ENCODE assay signal across 8 cellular contexts in genomic region chr2:105327690-105328089, GRCh38. TPM values are rescaled to one million over a fixed set of nuclear protein-coding genes. Genes with fewer than 3 reads are reported as not detected.
DNase-seq lines count a peak whose midpoint lies in the region; ATAC-seq, FAIRE-seq and TF ChIP-seq lines count a peak whose summit lies in the region.

No MANE protein-coding gene starts in this region.

- H3K27me3 ChIP-seq in CD8-positive, alpha-beta T cell (ENCODE audit: insufficient read depth, low read length) = no peaks in the 10 kb centered on the region
- H3K27me3 ChIP-seq in astrocyte (ENCODE audit: insufficient read depth, low read length) (no peaks in the 10 kb centered on the region), neutrophil (no peaks in the 10 kb centered on the region)

- ATAC-seq in CD8-positive, alpha-beta T cell = no peak
- ATAC-seq in HG03342 (IDR thresholded peaks at IDR 0.05; ENCODE audit: unreplicated experiment) = no peak

- H3K36me3 Mint-ChIP-seq in CD8-positive, alpha-beta T cell = peaks cover 24% of the 10 kb centered on the region
- H3K36me3 Mint-ChIP-seq in IgD-negative memory B cell = peaks cover 5% of the 10 kb centered on the region
- H3K36me3 Mint-ChIP-seq in astrocyte (ENCODE audit: low read depth, unreplicated experiment) = no peaks in the 10 kb centered on the region

- peaks cover 35% of the 10 kb centered on the region for H3K4me1 ChIP-seq in CD8-positive, alpha-beta T cell (ENCODE audit: insufficient read depth, low read length)
- H3K4me1 ChIP-seq in astrocyte (ENCODE audit: insufficient read depth, low read length) (peaks cover 34% of the 10 kb centered on the region), neutrophil (ENCODE audit: control insufficient read depth in 1 of 2, insufficient read depth in 1 of 2, low read depth in 1 of 2, low read length in 1 of 2) (peaks cover 67 to 71% of the 10 kb centered on the region in 2 experiments)

- H3K9me3 ChIP-seq in CD8-positive, alpha-beta T cell (ENCODE audit: low read length) = no peaks in the 10 kb centered on the region
- H3K9me3 ChIP-seq in astrocyte (ENCODE audit: insufficient read depth, low read depth, low read length) = no peaks in the 10 kb centered on the region
- no peaks in the 10 kb centered on the region for H3K9me3 ChIP-seq in neutrophil

- FAIRE-seq in astrocyte (lab: Jason Lieb, UNC) = no peak

- no peak for DNase-seq in CD8-positive, alpha-beta T cell
- DNase-seq in astrocyte (ENCODE audit: low read depth) (no peak), 8988T (no peak), NCI-H146 (lab: John Stamatoyannopoulos, UW) (no peak), lower leg skin (ENCODE audit: low spot score in 2 of 2) (no peak)

- TF ChIP-seq POLR2A in lower leg skin (IDR thresholded peaks at IDR 0.05) = no peak

- peaks cover 50% of the 10 kb centered on the region for H3K79me2 ChIP-seq in astrocyte (ENCODE audit: insufficient read depth, low read length)

- H3K9ac ChIP-seq in astrocyte (ENCODE audit: low read length) = no peak overlapping the region

- intact Hi-C loops in CD8-positive, alpha-beta T cell (cut with DNase I, micrococcal nuclease) = no loop called here
- intact Hi-C loops in lower leg skin (cut with DNase I; ENCODE audit: low total_unique reads) = no loop called here

- no peaks in the 10 kb centered on the region for H3K27me3 Mint-ChIP-seq in CD8-positive, alpha-beta T cell (ENCODE audit: low read depth)
- no peaks in the 10 kb centered on the region for H3K27me3 Mint-ChIP-seq in IgD-negative memory B cell
- no peaks in the 10 kb centered on the region for H3K27me3 Mint-ChIP-seq in astrocyte (ENCODE audit: low read depth, unreplicated experiment)

- H3K27ac ChIP-seq in CD8-positive, alpha-beta T cell (ENCODE audit: low read depth, low read length) = no peak overlapping the region
- H3K27ac ChIP-seq in astrocyte (ENCODE audit: low read depth, low read length) (no peak overlapping the region), neutrophil (peak overlapping the region; percentile 77)

- H3K36me3 ChIP-seq in CD8-positive, alpha-beta T cell (ENCODE audit: insufficient read depth, low read length) = no peaks in the 10 kb centered on the region
- H3K36me3 ChIP-seq in astrocyte (ENCODE audit: insufficient read depth, low read length) (no peaks in the 10 kb centered on the region), neutrophil (no peaks in the 10 kb centered on the region)

- no peak overlapping the region for H3K4me3 ChIP-seq in CD8-positive, alpha-beta T cell (ENCODE audit: low read depth, low read length)
- H3K4me3 ChIP-seq in astrocyte (ENCODE audit: insufficient read depth, low read depth, low read length) = no peak overlapping the region
- H3K4me3 ChIP-seq in neutrophil (ENCODE audit: low read depth in 1 of 2, low read length in 1 of 2) = no peak overlapping the region
- no peak overlapping the region for H3K4me3 ChIP-seq in lower leg skin (ENCODE audit: low read depth, poor library complexity, severe bottlenecking)

- H3K4me1 Mint-ChIP-seq in CD8-positive, alpha-beta T cell (ENCODE audit: low read depth) = peaks cover 68% of the 10 kb centered on the region
- peaks cover 33 to 42% (median 38%) of the 10 kb centered on the region in 3 donors for H3K4me1 Mint-ChIP-seq in IgD-negative memory B cell
- H3K4me1 Mint-ChIP-seq in astrocyte (ENCODE audit: low read depth, unreplicated experiment) = peaks cover 50% of the 10 kb centered on the region

- H3K27ac Mint-ChIP-seq in CD8-positive, alpha-beta T cell = peak overlapping the region; percentile 94
- H3K27ac Mint-ChIP-seq in IgD-negative memory B cell (peak overlapping the region; percentile 79 to 98 (median 95)), astrocyte (ENCODE audit: unreplicated experiment) (peak overlapping the region; percentile 59)

- TF ChIP-seq CTCF in CD8-positive, alpha-beta T cell (IDR thresholded peaks at IDR 0.05) = no peak
- TF ChIP-seq CTCF in astrocyte (IDR thresholded peaks at IDR 0.05; ENCODE audit: insufficient read depth, low read depth, low read length) (no peak), neutrophil (IDR thresholded peaks at IDR 0.05) (no peak), lower leg skin (IDR thresholded peaks at IDR 0.05) (no peak)

- peak overlapping the region; percentile 99 for H3K4me2 ChIP-seq in astrocyte (ENCODE audit: low read length)

- no peaks in the 10 kb centered on the region for H3K9me3 Mint-ChIP-seq in CD8-positive, alpha-beta T cell
- H3K9me3 Mint-ChIP-seq in IgD-negative memory B cell (no peaks in the 10 kb centered on the region), astrocyte (ENCODE audit: unreplicated experiment) (no peaks in the 10 kb centered on the region)

- WGBS in lower leg skin, 2 donors = 68 to 76% methylated on average over 2 of the region's 2 CpGs

- peaks cover 4% of the 10 kb centered on the region for H4K20me1 ChIP-seq in astrocyte (ENCODE audit: insufficient read depth, low read length)

- H3K4me3 Mint-ChIP-seq in CD8-positive, alpha-beta T cell = peak overlapping the region; percentile 92
- H3K4me3 Mint-ChIP-seq in IgD-negative memory B cell (peak overlapping the region; percentile 80 to 100 (median 96)), astrocyte (ENCODE audit: unreplicated experiment) (peak overlapping the region; percentile 95)

- no peak overlapping the region for H2AFZ ChIP-seq in astrocyte (ENCODE audit: low read depth, low read length)

- POLR2A ChIA-PET in CD8-positive, alpha-beta T cell (lab: Charles Lee) = interaction anchor here (0.6 to 1.9 kb wide), 3 partner anchors 11 to 230 kb away, joined by 3 to 15 read pairs (median 4); partner anchors contain the start of gene C2orf49

- CTCF ChIA-PET in CD8-positive, alpha-beta T cell (lab: Charles Lee) = interaction anchor here (1.0 kb wide), 1 partner anchor 19 kb away, joined by 3 read pairs; no protein-coding TSS in a partner anchor

RNA-seq across cellular contexts. Expression of gene TGFBRAP1, which starts 1.8 kb away (rescaled TPM):
- total RNA-seq in CD8-positive, alpha-beta T cell = 10 to 100 TPM; 16.1 to 16.3 TPM
- polyA plus RNA-seq in IgD-negative memory B cell = 23.2 TPM
- total RNA-seq in astrocyte = 25.1 and 26.1 TPM in 2 replicates
- total RNA-seq in lower leg skin = 10 to 100 TPM; 30.2 to 35.2 (median 34.4) TPM

RNA-seq across cellular contexts. Expression of gene C2orf49, which starts 9.7 kb away (rescaled TPM):
- total RNA-seq in CD8-positive, alpha-beta T cell = 10 to 100 TPM; 27.8 to 28.9 TPM
- 11.3 TPM for polyA plus RNA-seq in IgD-negative memory B cell
- total RNA-seq in astrocyte (21.6 and 22.6 TPM in 2 replicates), lower leg skin (10 to 100 TPM; 16.9 to 29.1 (median 21.3) TPM)
